8 cellular contexts compared by ENCODE assay signal in the genomic region with DNA sequence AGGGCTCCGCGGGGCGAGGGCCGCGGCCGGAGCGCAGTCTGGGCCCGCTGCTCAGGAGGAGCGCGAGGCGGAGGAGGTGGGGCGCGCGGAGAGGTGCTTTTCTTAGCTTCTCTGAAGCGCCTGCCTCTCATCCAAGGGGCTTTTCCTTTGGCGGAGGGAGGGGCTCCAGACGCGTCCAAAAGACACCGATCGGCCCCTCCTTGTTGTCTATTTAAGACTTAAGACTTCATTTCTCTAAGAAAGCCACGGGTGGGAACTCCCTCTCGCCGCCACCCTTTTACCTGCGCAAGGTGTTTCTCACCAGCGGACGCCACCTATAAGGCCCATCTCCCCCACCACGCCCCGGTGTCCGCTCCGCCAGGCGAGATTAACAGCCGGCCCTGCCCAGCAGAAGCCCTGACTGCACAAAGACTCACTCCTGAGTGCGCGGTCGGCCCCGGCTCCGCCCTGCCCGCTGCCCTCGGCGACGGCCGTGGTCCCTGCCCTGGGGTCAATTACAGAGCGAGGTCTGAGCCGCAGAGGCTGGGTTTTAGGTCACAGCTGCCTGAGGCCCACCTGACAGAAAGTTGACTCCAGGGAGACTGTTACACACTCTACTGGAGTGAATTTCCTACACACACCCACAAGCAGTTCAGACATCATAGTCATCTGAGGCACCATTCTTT. TPM values are rescaled to one million over a fixed set of nuclear protein-coding genes. Genes with fewer than 3 reads are reported as not detected.
DNase-seq lines count a peak whose midpoint lies in the region; ATAC-seq and TF ChIP-seq lines count a peak whose summit lies in the region.

TSS of gene DSC2 (minus strand) at position 402 of the 665 bp plus-strand sequence. CDS start 450 bp downstream, outside the sequence.

- peak within 1 kb of the TSS; percentile 79 to 100 (median 98) for H3K27ac ChIP-seq in body of pancreas
- H3K27ac ChIP-seq in layer of hippocampus (ENCODE audit: low read depth, low read length) = peak within 1 kb of the TSS; percentile 52

- intact Hi-C loops in body of pancreas (cut with DNase I) = no loop called here

- 1 to 6% methylated on average over 26 to 44 of the region's 44 CpGs for WGBS in body of pancreas, 2 donors

- H3K4me1 ChIP-seq in body of pancreas = peaks cover 22% of the 10 kb centered on the region

- H3K27me3 ChIP-seq in body of pancreas = no peaks in the 10 kb centered on the region
- no peaks in the 10 kb centered on the region for H3K27me3 ChIP-seq in layer of hippocampus (ENCODE audit: control insufficient read depth, insufficient read depth, low read length)

- H3K4me3 ChIP-seq in body of pancreas = peak within 1 kb of the TSS; percentile 76 to 77

- peak; percentile 37 for DNase-seq in HuH-7 (ENCODE audit: low spot score)
- DNase-seq in body of pancreas = peak; percentile 63 to 75 (median 68)
- DNase-seq in DMS 273 (lab: John Stamatoyannopoulos, UW; ENCODE audit: unreplicated experiment) = no peak
- no peak for DNase-seq in erythroblast (lab: John Stamatoyannopoulos, UW)

- ATAC-seq in body of pancreas (peak; percentile 55), HG03432 (IDR thresholded peaks at IDR 0.05; ENCODE audit: unreplicated experiment) (no peak), GM21825 (IDR thresholded peaks at IDR 0.05; ENCODE audit: unreplicated experiment) (no peak)

- no peak for TF ChIP-seq CTCF in body of pancreas (IDR thresholded peaks at IDR 0.05)
- no peak for TF ChIP-seq CTCF in subcutaneous adipose tissue (IDR thresholded peaks at IDR 0.05; ENCODE audit: low read depth)

- H3K36me3 ChIP-seq in body of pancreas (replicated peaks in 1 of 2; ENCODE audit: insufficient read depth in 1 of 2, low read depth in 2 of 2) = no peaks in the 10 kb centered on the region

- no peaks in the 10 kb centered on the region for H3K9me3 ChIP-seq in body of pancreas

- TF ChIP-seq POLR2A in body of pancreas (IDR thresholded peaks at IDR 0.05) (peak in 2 of 3 donors; percentile 70), erythroblast (IDR thresholded peaks at IDR 0.05; ENCODE audit: low read length) (no peak)

RNA-seq across cellular contexts. Expression of gene DSC2, which starts in this region (rescaled TPM):
- 1 to 10 TPM; 8.9 to 9.3 TPM for total RNA-seq in body of pancreas
- 10 to 100 TPM; 10.6 to 18.2 (median 13.3) TPM for total RNA-seq in subcutaneous adipose tissue

Comparison
In these comparisons a context has a peak if more than half of its experiments do, and no peak if none do; other contexts are left out.
1. DNase-seq: peak in HuH-7 (single experiment) and body of pancreas (4 of 4); none in DMS 273 (single experiment) and erythroblast (0 of 2).